In the genomic region with DNA sequence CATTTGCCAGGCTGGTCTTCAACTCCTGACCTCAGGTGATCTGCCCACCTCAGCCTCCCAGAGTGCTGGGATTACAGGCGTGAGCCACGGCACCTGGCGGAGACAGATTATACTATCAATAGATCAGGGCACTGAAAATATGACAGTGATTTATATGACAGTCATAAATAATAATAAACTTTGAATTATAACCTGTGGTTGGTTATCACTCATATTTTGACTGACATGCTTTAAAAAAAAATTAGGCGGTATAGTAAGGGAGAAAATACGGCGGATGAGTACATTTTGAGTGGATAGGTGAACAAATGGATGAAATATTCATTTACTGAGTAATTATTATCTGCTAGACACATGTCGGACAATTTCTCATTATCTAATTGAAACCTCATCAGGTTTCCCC, we compare ENCODE assay signal across 12 cellular contexts. TPM values are rescaled to one million over a fixed set of nuclear protein-coding genes. Genes with fewer than 3 reads are reported as not detected.
"Had no signal": no experiment of that assay in that cellular context is flagged by ENCODE, and none has a peak within 500 bp of the region (broad histone marks: within the 10 kb centered on the region; RNA-seq: fewer than 3 reads in every experiment).

No MANE protein-coding gene starts in this region.

- H3K4me2 ChIP-seq: GM23338 had no signal

- ATAC-seq: GM23338, HCT116 had no signal

- FAIRE-seq: H1, H54 had no signal

- H3K4me3 ChIP-seq: GM23248, GM23338, HAP-1 had no signal

- H3K4me1 ChIP-seq: HAP-1 had no signal

- H3K9me3 ChIP-seq: HAP-1 had no signal

- H3K27ac ChIP-seq: GM23248 had no signal

- H3K36me3 ChIP-seq: HAP-1 had no signal

- H3K9ac ChIP-seq: GM23248 had no signal

- DNase-seq: GM23248, GOT3, H7, H9, HCEC 1CT, HFFc6 had no signal

- H2AFZ ChIP-seq: GM23248, GM23338 had no signal

RNA-seq across cellular contexts. Expression of a gene that starts 28.8 kb away (rescaled TPM):
- total RNA-seq: GM23248, GM23338, H1, H4, H7, H9, HFFc6 had no signal
- polyA plus RNA-seq: GM23248, GM23338, H1 had no signal
